25 cellular contexts compared by ENCODE assay signal in genomic region chr1:186231861-186232436, GRCh38.
DNase-seq lines count a peak whose midpoint lies in the region; ATAC-seq and TF ChIP-seq lines count a peak whose summit lies in the region.
"Had no signal": no experiment of that assay in that cellular context is flagged by ENCODE, and none has a peak within 500 bp of the region (broad histone marks: within the 10 kb centered on the region; RNA-seq: fewer than 3 reads in every experiment).

No MANE protein-coding gene starts in this region.

- no peak overlapping the region for H3K4me3 Mint-ChIP-seq in HFFc6
- H3K4me3 Mint-ChIP-seq in activated T-helper 17 cell treated with anti-CD3 and anti-CD28 coated beads, Interleukin-2, amount 50 U/mL, for 72 hours = no peak overlapping the region
- H3K4me3 Mint-ChIP-seq in immature natural killer cell = no peak overlapping the region
- H3K4me3 Mint-ChIP-seq: CD4-positive, alpha-beta T cell had no signal

- H3K27ac Mint-ChIP-seq in HFFc6 (no peak overlapping the region), immature natural killer cell (no peak overlapping the region)
- no peak overlapping the region for H3K27ac Mint-ChIP-seq in activated T-helper 17 cell treated with anti-CD3 and anti-CD28 coated beads, Interleukin-2, amount 50 U/mL, for 72 hours
- H3K27ac Mint-ChIP-seq: CD4-positive, alpha-beta T cell had no signal

- ATAC-seq in activated T-helper 17 cell treated with anti-CD3 and anti-CD28 coated beads, Interleukin-2, amount 50 U/mL, for 72 hours (replicated peaks) = peak; percentile 48
- ATAC-seq in esophagus mucosa (peak; percentile 67), HG03521 (IDR thresholded peaks at IDR 0.05; ENCODE audit: unreplicated experiment) (no peak)
- ATAC-seq: HepG2, K562 had no signal

- H3K27me3 Mint-ChIP-seq in HFFc6 (ENCODE audit: insufficient read depth) = no peaks in the 10 kb centered on the region
- H3K27me3 Mint-ChIP-seq in activated T-helper 17 cell treated with anti-CD3 and anti-CD28 coated beads, Interleukin-2, amount 50 U/mL, for 72 hours = peaks cover 3% of the 10 kb centered on the region
- H3K27me3 Mint-ChIP-seq in immature natural killer cell (ENCODE audit: low read depth in 3 of 3) = peaks cover 2 to 4% (median 2%) of the 10 kb centered on the region in 3 donors

- no peak for TF ChIP-seq CTCF in HFFc6 (IDR thresholded peaks at IDR 0.05)

- H3K9me3 Mint-ChIP-seq in HFFc6 (no peaks in the 10 kb centered on the region), immature natural killer cell (no peaks in the 10 kb centered on the region)
- H3K9me3 Mint-ChIP-seq in activated T-helper 17 cell treated with anti-CD3 and anti-CD28 coated beads, Interleukin-2, amount 50 U/mL, for 72 hours = no peaks in the 10 kb centered on the region

- peaks cover 31% of the 10 kb centered on the region for H3K4me1 Mint-ChIP-seq in HFFc6 (ENCODE audit: low read depth)
- H3K4me1 Mint-ChIP-seq in activated T-helper 17 cell treated with anti-CD3 and anti-CD28 coated beads, Interleukin-2, amount 50 U/mL, for 72 hours = no peaks in the 10 kb centered on the region
- no peaks in the 10 kb centered on the region for H3K4me1 Mint-ChIP-seq in immature natural killer cell

- peak; percentile 41 for DNase-seq in ELR (ENCODE audit: low read depth)
- peak; percentile 13 for DNase-seq in HFFc6
- no peak for DNase-seq in stimulated activated CD4-positive, alpha-beta T cell treated with anti-CD3 and anti-CD28 coated beads, Interleukin-4, amount 100 ng/mL, for 4 hours
- DNase-seq in immature natural killer cell = no peak
- DNase-seq: Caco-2; CD4-positive, alpha-beta T cell; GDM1; Kasumi-1; MG63; NCI-H1105 treated with DMSO at 0.1 percent for 48 hours; NCI-H146; NCI-H1930; NCI-H2107; NCI-H446 treated with DMSO at 0.1 percent for 48 hours; NCI-H526; NCI-H82; NK-92 treated with Interleukin-12 subunit alpha and Interleukin-12 subunit beta, amount 100 ng/mL, for 24 hours; PC-9; Right ventricle myocardium superior; RPMI8226 had no signal

- H3K36me3 Mint-ChIP-seq in HFFc6 (ENCODE audit: low read depth) (no peaks in the 10 kb centered on the region), immature natural killer cell (no peaks in the 10 kb centered on the region)
- H3K36me3 Mint-ChIP-seq in activated T-helper 17 cell treated with anti-CD3 and anti-CD28 coated beads, Interleukin-2, amount 50 U/mL, for 72 hours (ENCODE audit: low read depth) = no peaks in the 10 kb centered on the region

Comparison
In these comparisons a context has a peak if more than half of its experiments do, and no peak if none do; other contexts are left out.
1. DNase-seq: peak in ELR (single experiment) and HFFc6 (single experiment); none in stimulated activated CD4-positive, alpha-beta T cell treated with anti-CD3 and anti-CD28 coated beads, Interleukin-4, amount 100 ng/mL, for 4 hours (0 of 2) and immature natural killer cell (0 of 3).